ENCODE assay signal across 2 cellular contexts in genomic region chr2:9800975-9801723, GRCh38.
A peak's percentile ranks its signal among the peaks of the same experiment; 100 is the strongest.
TF ChIP-seq lines count a peak whose summit lies in the region.

No MANE protein-coding gene starts in this region.

TF ChIP-seq in IMR-90, 13 proteins besides CTCF, POLR2A, EP300 and RAD21:
- no peak for TF ChIP-seq CEBPB (IDR thresholded peaks at IDR 0.05; ENCODE audit: low read depth, low read length)
- TF ChIP-seq BHLHE40 (IDR thresholded peaks at IDR 0.05; ENCODE audit: low read depth, low read length), result no peak
- TF ChIP-seq SMC3 (IDR thresholded peaks at IDR 0.05; ENCODE audit: low read depth, low read length), result peak; percentile 3; the same call in 1 of the 2 replicates
- no peak for TF ChIP-seq ELK1 (IDR thresholded peaks at IDR 0.05; ENCODE audit: borderline replicate concordance, low read depth, low read length)
- no peak for TF ChIP-seq MAZ (IDR thresholded peaks at IDR 0.05; ENCODE audit: borderline replicate concordance, low read depth, low read length)
- 0 out of 2 replicates have a peak, but pooled peaks have one; percentile 16 for TF ChIP-seq FOS (IDR thresholded peaks at IDR 0.05; ENCODE audit: low read depth, low read length)
- no peak for TF ChIP-seq MXI1 (IDR thresholded peaks at IDR 0.05; ENCODE audit: borderline replicate concordance, low read depth, low read length)
- TF ChIP-seq RCOR1 (IDR thresholded peaks at IDR 0.05; ENCODE audit: insufficient replicate concordance, low read length), result no peak
- no peak for TF ChIP-seq NFE2L2 (IDR thresholded peaks at IDR 0.05; ENCODE audit: low read depth, low read length)
- no peak for TF ChIP-seq RFX5 (IDR thresholded peaks at IDR 0.05; ENCODE audit: low read depth, low read length)
- TF ChIP-seq USF2 (IDR thresholded peaks at IDR 0.05; ENCODE audit: low read depth, low read length), result no peak
- no peak for TF ChIP-seq MAFK (IDR thresholded peaks at IDR 0.05; ENCODE audit: low read depth, low read length)
- no peak for TF ChIP-seq CHD1 (IDR thresholded peaks at IDR 0.05; ENCODE audit: low read depth, low read length)

TF ChIP-seq in HepG2, 621 proteins besides CTCF, POLR2A, EP300 and RAD21 (continues in another document):
- peak; percentile 63; the same call in 1 of the 2 replicates for TF ChIP-seq MAX (IDR thresholded peaks at IDR 0.05)
- no peak for TF ChIP-seq ZFP41 (CRISPR knock-in tag; IDR thresholded peaks at IDR 0.05; ENCODE audit: borderline replicate concordance)
- TF ChIP-seq PHF21A (CRISPR knock-in tag; IDR thresholded peaks at IDR 0.05), result peak; percentile 62; the same call in 1 of the 2 replicates
- no peak for TF ChIP-seq CBFB (CRISPR knock-in tag; IDR thresholded peaks at IDR 0.05)
- TF ChIP-seq ZNF597 (CRISPR knock-in tag; IDR thresholded peaks at IDR 0.05), result no peak
- TF ChIP-seq NRL (CRISPR knock-in tag; IDR thresholded peaks at IDR 0.05; ENCODE audit: borderline replicate concordance), result 0 out of 2 replicates have a peak, but pooled peaks have one; percentile 73
- TF ChIP-seq ZNF33B (CRISPR knock-in tag; IDR thresholded peaks at IDR 0.05), result no peak
- TF ChIP-seq HNRNPL (IDR thresholded peaks at IDR 0.05; ENCODE audit: low read depth, low read length), result 0 out of 2 replicates have a peak, but pooled peaks have one; percentile 52
- peak; percentile 52 for TF ChIP-seq ARID5B (CRISPR knock-in tag; IDR thresholded peaks at IDR 0.05)
- peak; percentile 87; the same call in 1 of the 2 replicates for TF ChIP-seq ZNF274 (CRISPR knock-in tag; IDR thresholded peaks at IDR 0.05)
- no peak for TF ChIP-seq ZSCAN20 (CRISPR knock-in tag; IDR thresholded peaks at IDR 0.05; ENCODE audit: borderline replicate concordance)
- TF ChIP-seq ZNF556 (CRISPR knock-in tag; IDR thresholded peaks at IDR 0.05; ENCODE audit: borderline replicate concordance), result peak; percentile 54; the same call in 1 of the 2 replicates
- no peak for TF ChIP-seq ZNF256 (CRISPR knock-in tag; conservative IDR thresholded peaks at IDR 0.05)
- TF ChIP-seq AKNA (CRISPR knock-in tag; IDR thresholded peaks at IDR 0.05; ENCODE audit: borderline replicate concordance), result no peak
- TF ChIP-seq TAF1 (CRISPR knock-in tag; IDR thresholded peaks at IDR 0.05), result peak; percentile 22; the same call in 1 of the 2 replicates
- 0 out of 2 replicates have a peak, but pooled peaks have one; percentile 19 for TF ChIP-seq LCORL (IDR thresholded peaks at IDR 0.05)
- peak; percentile 93 for TF ChIP-seq LCORL (CRISPR knock-in tag; IDR thresholded peaks at IDR 0.05)
- 0 out of 2 replicates have a peak, but pooled peaks have one; percentile 16 for TF ChIP-seq GATA4 (IDR thresholded peaks at IDR 0.05; ENCODE audit: borderline replicate concordance, low read depth)
- no peak for TF ChIP-seq ZNF678 (CRISPR knock-in tag; IDR thresholded peaks at IDR 0.05)
- TF ChIP-seq ZKSCAN5 (CRISPR knock-in tag; IDR thresholded peaks at IDR 0.05), result no peak
- TF ChIP-seq SRY (CRISPR knock-in tag; IDR thresholded peaks at IDR 0.05), result peak; percentile 41; the same call in 1 of the 2 replicates
- no peak for TF ChIP-seq SMARCC2 (IDR thresholded peaks at IDR 0.05)
- TF ChIP-seq HOXA3 (CRISPR knock-in tag; IDR thresholded peaks at IDR 0.05), result peak; percentile 33; the same call in 1 of the 2 replicates
- TF ChIP-seq ZNF770 (CRISPR knock-in tag; IDR thresholded peaks at IDR 0.05), result no peak
- TF ChIP-seq ZNF598 (CRISPR knock-in tag; IDR thresholded peaks at IDR 0.05; ENCODE audit: borderline replicate concordance), result peak; percentile 89; the same call in 1 of the 2 replicates
- TF ChIP-seq TBX2 (CRISPR knock-in tag; IDR thresholded peaks at IDR 0.05; ENCODE audit: borderline replicate concordance), result peak; percentile 53
- TF ChIP-seq PLRG1 (conservative IDR thresholded peaks at IDR 0.05), result no peak
- no peak for TF ChIP-seq ATF2 (CRISPR knock-in tag; IDR thresholded peaks at IDR 0.05)
- TF ChIP-seq HBP1 (CRISPR knock-in tag; IDR thresholded peaks at IDR 0.05; ENCODE audit: low read depth), result 0 out of 2 replicates have a peak, but pooled peaks have one; percentile 17
- no peak for TF ChIP-seq ZNF12 (CRISPR knock-in tag; IDR thresholded peaks at IDR 0.05)
- no peak for TF ChIP-seq ZBTB44 (CRISPR knock-in tag; IDR thresholded peaks at IDR 0.05)
- TF ChIP-seq HNF1B (CRISPR knock-in tag; IDR thresholded peaks at IDR 0.05), result peak; percentile 89
- TF ChIP-seq ZNF251 (CRISPR knock-in tag; IDR thresholded peaks at IDR 0.05), result no peak
